Comparison of ENCODE assay signal across 17 cellular contexts in genomic region chr5:136236479-136237083, GRCh38. TPM values are rescaled to one million over a fixed set of nuclear protein-coding genes. Genes with fewer than 3 reads are reported as not detected.
A peak's percentile ranks its signal among the peaks of the same experiment; 100 is the strongest.
DNase-seq lines count a peak whose midpoint lies in the region; TF ChIP-seq lines count a peak whose summit lies in the region.
"Had no signal": no experiment of that assay in that cellular context is flagged by ENCODE, and none has a peak within 500 bp of the region (broad histone marks: within the 10 kb centered on the region; RNA-seq: fewer than 3 reads in every experiment).

No MANE protein-coding gene starts in this region.

- intact Hi-C loops in tibial artery (cut with DNase I; ENCODE audit: low total_unique reads), result no loop called here
- intact Hi-C loops in OCI-LY7 (cut with micrococcal nuclease; ENCODE audit: unreplicated experiment), result no loop called here

- CTCF ChIA-PET in HEK293 (lab: Yijun Ruan, JAX), result interaction anchor here (0.7 to 1.2 kb wide), 2 partner anchors 13 to 62 kb away, joined by 3 to 4 read pairs; no protein-coding TSS in a partner anchor
- CTCF ChIA-PET in OCI-LY7 (lab: Charles Lee; ENCODE audit: unreplicated experiment), result no interaction called here

- no peaks in the 10 kb centered on the region for H4K20me1 ChIP-seq in neural cell (ENCODE audit: insufficient read depth)
- no peaks in the 10 kb centered on the region for H4K20me1 ChIP-seq in OCI-LY7 (ENCODE audit: insufficient read depth, low read length)

- TF ChIP-seq EP300 in neural cell (conservative IDR thresholded peaks at IDR 0.05; ENCODE audit: poor library complexity, severe bottlenecking), result peak; percentile 55

- H3K9ac ChIP-seq in neural cell (ENCODE audit: low read length), result no peak overlapping the region

- no peak for TF ChIP-seq RAD21 in neural cell (conservative IDR thresholded peaks at IDR 0.05)

- H3K9me2 ChIP-seq in neural cell (ENCODE audit: insufficient read depth, low read length) (no peaks in the 10 kb centered on the region), OCI-LY7 (ENCODE audit: insufficient read depth, low read length) (no peaks in the 10 kb centered on the region)

- H3K4me3 ChIP-seq in HEK293 (ENCODE audit: low read depth, low read length), result no peak overlapping the region
- H3K4me3 ChIP-seq in epithelial cell of esophagus (ENCODE audit: low read length), result no peak overlapping the region
- no peak overlapping the region for H3K4me3 ChIP-seq in neural cell (ENCODE audit: low read length)
- no peak overlapping the region for H3K4me3 ChIP-seq in tibial artery
- no peak overlapping the region for H3K4me3 ChIP-seq in OCI-LY7 (ENCODE audit: low read depth, low read length, poor library complexity, severe bottlenecking)

- no peaks in the 10 kb centered on the region for H3K27me3 ChIP-seq in neural cell (ENCODE audit: insufficient read depth, low read depth, low read length)
- H3K27me3 ChIP-seq in tibial artery, result no peaks in the 10 kb centered on the region

- TF ChIP-seq CTCF in HEK293 (tag by site-specific recombination; IDR thresholded peaks at IDR 0.05) (no peak), epithelial cell of esophagus (IDR thresholded peaks at IDR 0.05; ENCODE audit: insufficient read depth, low read depth, low read length, missing control alignments) (no peak), neural cell (IDR thresholded peaks at IDR 0.05; ENCODE audit: poor library complexity, severe bottlenecking) (no peak), tibial artery (IDR thresholded peaks at IDR 0.05) (no peak), OCI-LY7 (conservative IDR thresholded peaks at IDR 0.05; ENCODE audit: low read length) (no peak)

- no peak overlapping the region for H3K27ac ChIP-seq in HEK293 (ENCODE audit: extremely low read depth, low read depth, low read length)
- H3K27ac ChIP-seq in neural cell (ENCODE audit: low read length), result no peak overlapping the region
- no peak overlapping the region for H3K27ac ChIP-seq in tibial artery
- H3K27ac ChIP-seq in OCI-LY7 (ENCODE audit: low read depth, low read length, poor library complexity, severe bottlenecking), result no peak overlapping the region
- H3K27ac ChIP-seq: C4-2B had no signal

- POLR2A ChIA-PET in HEK293 (lab: Yijun Ruan, JAX), result no interaction called here
- POLR2A ChIA-PET in OCI-LY7 (lab: Charles Lee), result no interaction called here

- H3K4me1 ChIP-seq in HEK293 (ENCODE audit: control insufficient read depth, insufficient read depth, low read length) (no peaks in the 10 kb centered on the region), tibial artery (no peaks in the 10 kb centered on the region), OCI-LY7 (ENCODE audit: insufficient read depth, low read length, poor library complexity, severe bottlenecking) (no peaks in the 10 kb centered on the region)

- BruUV-seq in OCI-LY7 (replicated peaks; lab: Mats Ljungman, UMichigan), result no TSS peak

- no peak overlapping the region for H2AFZ ChIP-seq in neural cell (ENCODE audit: low read depth, low read length)
- no peak overlapping the region for H2AFZ ChIP-seq in OCI-LY7 (ENCODE audit: low read length)

- no peaks in the 10 kb centered on the region for H3K9me3 ChIP-seq in HEK293 (ENCODE audit: control insufficient read depth, insufficient read depth, low read depth, low read length)
- H3K9me3 ChIP-seq in neural cell (ENCODE audit: low read length), result no peaks in the 10 kb centered on the region
- no peaks in the 10 kb centered on the region for H3K9me3 ChIP-seq in tibial artery
- H3K9me3 ChIP-seq in OCI-LY7 (ENCODE audit: low read length), result no peaks in the 10 kb centered on the region

- H3F3A ChIP-seq in neural cell (ENCODE audit: insufficient read depth, low read length, poor library complexity, severe bottlenecking), result no peaks in the 10 kb centered on the region

- H3K4me2 ChIP-seq in neural cell (ENCODE audit: low read length), result peak overlapping the region; percentile 24
- no peak overlapping the region for H3K4me2 ChIP-seq in OCI-LY7 (ENCODE audit: low read length)

- no peaks in the 10 kb centered on the region for H3K36me3 ChIP-seq in HEK293 (ENCODE audit: control insufficient read depth in 2 of 2, insufficient read depth in 1 of 2, low read length in 2 of 2)
- H3K36me3 ChIP-seq in neural cell (ENCODE audit: insufficient read depth, low read length), result no peaks in the 10 kb centered on the region
- no peaks in the 10 kb centered on the region for H3K36me3 ChIP-seq in tibial artery
- H3K36me3 ChIP-seq in OCI-LY7 (ENCODE audit: insufficient read depth, low read length), result no peaks in the 10 kb centered on the region

- DNase-seq in NCI-H69 (lab: John Stamatoyannopoulos, UW), result peak; percentile 48
- peak; percentile 23 for DNase-seq in epithelial cell of esophagus (ENCODE audit: low read depth)
- no peak for DNase-seq in tibial artery
- DNase-seq in OCI-LY7 (ENCODE audit: low spot score), result no peak
- no peak for DNase-seq in SHP77 treated with DMSO at 0.1 percent for 48 hours (lab: John Stamatoyannopoulos, UW)
- DNase-seq: AML-193, DMS79, KBM-7, NCI-H187 treated with DMSO at 0.1 percent for 48 hours, NCI-H446 treated with DMSO at 0.1 percent for 48 hours, OCI-M1, SIG-M5 had no signal

- no peaks in the 10 kb centered on the region for H3K79me2 ChIP-seq in neural cell (replicated peaks; ENCODE audit: insufficient read depth, low read length)
- no peaks in the 10 kb centered on the region for H3K79me2 ChIP-seq in OCI-LY7 (ENCODE audit: insufficient read depth, low read depth, low read length)

TF ChIP-seq in HEK293, 187 proteins besides CTCF, POLR2A, EP300 and RAD21 (continues in another document):
- no peak for TF ChIP-seq ZNF449 (tag by site-specific recombination; IDR thresholded peaks at IDR 0.05)

TF ChIP-seq in neural cell, 6 proteins besides CTCF, POLR2A, EP300 and RAD21:
- TF ChIP-seq TAF1 (IDR thresholded peaks at IDR 0.05; ENCODE audit: low read depth), result no peak
- TF ChIP-seq EZH2 (IDR thresholded peaks at IDR 0.05; ENCODE audit: borderline replicate concordance, insufficient read depth, low read length, poor library complexity, severe bottlenecking), result no peak
- TF ChIP-seq SMC3 (conservative IDR thresholded peaks at IDR 0.05; ENCODE audit: poor library complexity), result no peak
- TF ChIP-seq POLR2AphosphoS5 (IDR thresholded peaks at IDR 0.05), result peak; percentile 83
- TF ChIP-seq MXI1 (conservative IDR thresholded peaks at IDR 0.05; ENCODE audit: poor library complexity, severe bottlenecking), result no peak
- TF ChIP-seq REST (IDR thresholded peaks at IDR 0.05; ENCODE audit: borderline replicate concordance), result no peak

RNA-seq across cellular contexts. Expression of gene SMIM32, which starts 43.6 kb away (rescaled TPM):
- 3.6 and 4.9 TPM in 2 replicates for polyA plus RNA-seq in neural cell
- 1.9 and 3.7 TPM in 2 replicates for polyA minus RNA-seq in neural cell
- not detected in 2 replicates for total RNA-seq in OCI-LY7 (2014; rRNA removed; shearing (Covaris generic))
- not detected in 2 replicates for total RNA-seq in OCI-LY7 (2022)
- total RNA-seq: H4, RPMI7951 had no signal

Comparison
In these comparisons a context has a peak if more than half of its experiments do, and no peak if none do; other contexts are left out.
1. DNase-seq: peak in NCI-H69 (single experiment) and epithelial cell of esophagus (single experiment); none in tibial artery (0 of 2), OCI-LY7 (single experiment) and SHP77 treated with DMSO at 0.1 percent for 48 hours (single experiment).